ENCODE assay signal across 10 cellular contexts in genomic region chr1:27138368-27138767, GRCh38. TPM values are rescaled to one million over a fixed set of nuclear protein-coding genes. Genes with fewer than 3 reads are reported as not detected.
DNase-seq lines count a peak whose midpoint lies in the region; ATAC-seq, FAIRE-seq and TF ChIP-seq lines count a peak whose summit lies in the region.
"Had no signal": no experiment of that assay in that cellular context is flagged by ENCODE, and none has a peak within 500 bp of the region (broad histone marks: within the 10 kb centered on the region; RNA-seq: fewer than 3 reads in every experiment).

No MANE protein-coding gene starts in this region.

- peaks cover 33% of the 10 kb centered on the region in 2 experiments for H3K4me1 ChIP-seq in K562 (replicated peaks in 1 of 2; ENCODE audit: control insufficient read depth in 2 of 2, insufficient read depth in 2 of 2, low read length in 2 of 2)

- no peaks in the 10 kb centered on the region; the same call in 1 of the 2 replicates for H4K20me1 ChIP-seq in K562 (replicated peaks; ENCODE audit: control insufficient read depth, insufficient read depth, low read length)

- TF ChIP-seq EP300 in K562 (IDR thresholded peaks at IDR 0.05; ENCODE audit: low read length) = no peak

- WGBS in K562 (ENCODE audit: insufficient coverage, low coverage, missing lambda C conversion rate) = 79% methylated on average over 10 of the region's 10 CpGs

- no peak for DNase-seq in activated T-cell treated with anti-CD3 and anti-CD28 coated beads, Interleukin-2, amount 50 U/mL, for 24 hours
- DNase-seq in activated T-cell treated with anti-CD3 and anti-CD28 coated beads, Interleukin-2, amount 50 U/mL, for 48 hours = no peak
- DNase-seq in K562 (ENCODE audit: extremely low read depth in 1 of 4, low spot score in 3 of 4) (no peak), myocyte (ENCODE audit: low read depth) (peak; percentile 75), amniotic stem cell (lab: John Stamatoyannopoulos, UW) (no peak)
- DNase-seq: activated CD4-positive, alpha-beta T cell treated with anti-CD3 and anti-CD28 coated beads for 1 hour had no signal

- no peak for FAIRE-seq in K562 (lab: Jason Lieb, UNC)

- H3K9me3 Mint-ChIP-seq in activated T-cell treated with anti-CD3 and anti-CD28 coated beads, Interleukin-2, amount 50 U/mL, for 24 hours = no peaks in the 10 kb centered on the region

- in situ Hi-C loops in K562 (cut with MboI) = no loop called here

- intact Hi-C loops in K562 (cut with micrococcal nuclease) = no loop called here

- H3K79me2 ChIP-seq in K562 (ENCODE audit: control insufficient read depth, insufficient read depth, low read length) = no peaks in the 10 kb centered on the region; the same call in 2 of the 3 replicates

- peak overlapping the region; percentile 98 for H3K27ac Mint-ChIP-seq in activated T-cell treated with anti-CD3 and anti-CD28 coated beads, Interleukin-2, amount 50 U/mL, for 24 hours

- TF ChIP-seq RAD21 in K562 (CRISPR knock-in tag; conservative IDR thresholded peaks at IDR 0.05 in 1 of 2, IDR thresholded peaks at IDR 0.05 in 1 of 2) = no peak

- no TSS peak for BruUV-seq in K562 (replicated peaks; lab: Mats Ljungman, UMichigan)

- no peak overlapping the region for H3K4me2 ChIP-seq in K562 (ENCODE audit: insufficient read depth, low read length)

- no peak overlapping the region for H3K4me3 ChIP-seq in K562
- H3K4me3 ChIP-seq: mucosa of descending colon had no signal

- H3K9me3 ChIP-seq in K562 (replicated peaks; ENCODE audit: control insufficient read depth, insufficient read depth, low read depth, low read length) = no peaks in the 10 kb centered on the region
- H3K9me3 ChIP-seq: mucosa of descending colon had no signal

- CTCF ChIA-PET in K562 (lab: Yijun Ruan, JAX; ENCODE audit: low intra/inter-chr PET ratio) = no interaction called here

- TF ChIP-seq CTCF in K562 (IDR thresholded peaks at IDR 0.05 in 2 of 3, conservative IDR thresholded peaks at IDR 0.05 in 1 of 3; ENCODE audit: insufficient read depth in 2 of 3, low read depth in 1 of 3, low read length in 3 of 3) = no peak

- H3K27me3 Mint-ChIP-seq in activated T-cell treated with anti-CD3 and anti-CD28 coated beads, Interleukin-2, amount 50 U/mL, for 24 hours = no peaks in the 10 kb centered on the region

- TF ChIP-seq POLR2A in K562 (conservative IDR thresholded peaks at IDR 0.05) = no peak

- H3K36me3 Mint-ChIP-seq in activated T-cell treated with anti-CD3 and anti-CD28 coated beads, Interleukin-2, amount 50 U/mL, for 24 hours (ENCODE audit: low read depth) = peaks cover 25% of the 10 kb centered on the region

- no peak overlapping the region; the same call in 2 of the 3 replicates for H3K27ac ChIP-seq in K562 (ENCODE audit: extremely low read depth, low read depth, low read length)
- H3K27ac ChIP-seq in temporal lobe (ENCODE audit: low read depth, low read length) = peak overlapping the region; percentile 74

- H3K4me1 Mint-ChIP-seq in activated T-cell treated with anti-CD3 and anti-CD28 coated beads, Interleukin-2, amount 50 U/mL, for 24 hours (ENCODE audit: low read depth) = peaks cover 70% of the 10 kb centered on the region

- POLR2A ChIA-PET in K562 (lab: Yijun Ruan, JAX) = interaction anchor here (0.5 to 15.5 kb wide), 6 partner anchors 8 to 746 kb away, joined by 3 to 380 read pairs (median 3); partner anchors contain the start of gene SLC9A1

- H2AFZ ChIP-seq in K562 (ENCODE audit: low read depth, low read length) = no peak overlapping the region

- H3K9me1 ChIP-seq in K562 (ENCODE audit: control insufficient read depth, insufficient read depth, low read length) = peaks cover 13% of the 10 kb centered on the region

- H3K36me3 ChIP-seq in K562 (ENCODE audit: control insufficient read depth, insufficient read depth, low read length) = peaks cover 8% of the 10 kb centered on the region; the same call in 1 of the 3 replicates

- H3K4me3 Mint-ChIP-seq in activated T-cell treated with anti-CD3 and anti-CD28 coated beads, Interleukin-2, amount 50 U/mL, for 24 hours = no peak overlapping the region

- ATAC-seq in K562 (no peak), GM21717 (IDR thresholded peaks at IDR 0.05; ENCODE audit: unreplicated experiment) (no peak), HG03196 (IDR thresholded peaks at IDR 0.05; ENCODE audit: unreplicated experiment) (no peak)

- H3K27me3 ChIP-seq in K562 (ENCODE audit: control insufficient read depth in 2 of 2, insufficient read depth in 2 of 2, low read length in 2 of 2) = no peaks in the 10 kb centered on the region

- peak overlapping the region in 1 of 2 experiments; percentile 78; a peak in 1 of 4 replicates for H3K9ac ChIP-seq in K562 (ENCODE audit: insufficient read depth in 1 of 2, low read depth in 2 of 2, low read length in 2 of 2)

TF ChIP-seq in K562, 482 proteins besides CTCF, POLR2A, EP300 and RAD21:
- TF ChIP-seq MCM3 (IDR thresholded peaks at IDR 0.05) (no peak), GTF2A2 (tag; IDR thresholded peaks at IDR 0.05) (no peak), JUNB (CRISPR knock-in tag; conservative IDR thresholded peaks at IDR 0.05) (0 out of 2 replicates have a peak, but pooled peaks have one; percentile 10), BRF1 (IDR thresholded peaks at IDR 0.05; ENCODE audit: borderline replicate concordance, extremely low read depth, insufficient read length) (no peak), ZNF583 (CRISPR knock-in tag; IDR thresholded peaks at IDR 0.05) (no peak)

RNA-seq across cellular contexts. Expression of gene SLC9A1, which starts 16.6 kb away (rescaled TPM):
- total RNA-seq in K562 (2011; cell fraction: chromatin; rRNA removed; ENCODE audit: low replicate concordance) = 17.2 and 40.8 TPM in 2 replicates
- 19.7 and 20.2 TPM in 2 replicates for total RNA-seq in K562 (2011; cell fraction: nucleolus; rRNA removed)
- 24.2 and 34.4 TPM in 2 replicates for total RNA-seq in K562 (2011; cell fraction: nucleoplasm; rRNA removed)
- total RNA-seq in K562 (2014; rRNA removed) = 1.8 and 2.9 TPM in 2 replicates
- total RNA-seq in K562 (2014; rRNA removed; fragmentation: Illumina TruSeq; extraction: Trizol) = 1.1 and 2.0 TPM in 2 replicates
- total RNA-seq in K562 (2015; rRNA removed; fragmentation: Illumina TruSeq; extraction: Trizol) = 3.4 and 3.8 TPM in 2 replicates
- total RNA-seq in K562 (2021) = 12.7 and 13.6 TPM in 2 replicates
- 1.5 and 4.5 TPM in 2 replicates for polyA plus RNA-seq in K562 (2011; rRNA removed)
- 2.0 and 4.6 TPM in 2 replicates for polyA plus RNA-seq in K562 (2011; cell fraction: cytosol; rRNA removed)
- 13.2 and 13.4 TPM in 2 replicates for polyA plus RNA-seq in K562 (2011; cell fraction: nucleus; rRNA removed)
- 11.6 and 12.8 TPM in 2 replicates for polyA plus RNA-seq in K562 (2012)
- 14.4 and 16.6 TPM in 2 replicates for polyA plus RNA-seq in K562 (2014; fragmentation: Illumina TruSeq; extraction: Trizol)
- polyA plus RNA-seq in K562 (2014; fragmentation: Nextera tagmentation; extraction: Ambion mirVana) = 1 to 10 TPM in 1 of 2 experiments, under 1 TPM in 1; 0.59 to 1.0 TPM
- 5.2 and 5.7 TPM in 2 replicates for polyA plus RNA-seq in K562 (2014; rRNA removed)
- 3.3 and 3.4 TPM in 2 replicates for polyA minus RNA-seq in K562 (2011; rRNA and poly(A)+ RNA removed)
- polyA minus RNA-seq in K562 (2011; cell fraction: cytosol; rRNA and poly(A)+ RNA removed) = 4.0 and 7.6 TPM in 2 replicates
- 3.8 and 5.0 TPM in 2 replicates for polyA minus RNA-seq in K562 (2011; cell fraction: nucleus; rRNA and poly(A)+ RNA removed)
- 4.6 and 9.6 TPM in 2 replicates for total RNA-seq in myocyte
- polyA plus RNA-seq in myocyte (2012) = 43.6 TPM
- 2.5 TPM for total RNA-seq in temporal lobe
